Comparison of ENCODE assay signal across 8 cellular contexts in genomic region chr13:36163809-36164308, GRCh38. TPM values are rescaled to one million over a fixed set of nuclear protein-coding genes. Genes with fewer than 3 reads are reported as not detected.
DNase-seq lines count a peak whose midpoint lies in the region; FAIRE-seq and TF ChIP-seq lines count a peak whose summit lies in the region.

No MANE protein-coding gene starts in this region.

- H3K36me3 ChIP-seq in BJ (ENCODE audit: control insufficient read depth, insufficient read depth, low read length) (no peaks in the 10 kb centered on the region), MM.1S (replicated peaks; ENCODE audit: insufficient read depth, low read length) (no peaks in the 10 kb centered on the region)

- no peak overlapping the region for H3K27ac Mint-ChIP-seq in activated CD4-positive, alpha-beta T cell treated with anti-CD3 and anti-CD28 coated beads, Interleukin-2, amount 10 ng/mL, durations not matched to agents 7 days and 5 days

- H3K9ac ChIP-seq in MM.1S (ENCODE audit: low read length), result no peak overlapping the region

- H3K79me2 ChIP-seq in MM.1S (ENCODE audit: low read length), result no peaks in the 10 kb centered on the region

- H3K4me1 ChIP-seq in MM.1S (ENCODE audit: low read length), result no peaks in the 10 kb centered on the region

- CTCF ChIA-PET in BJ (lab: Yijun Ruan, JAX), result no interaction called here
- CTCF ChIA-PET in activated CD4-positive, alpha-beta T cell treated with anti-CD3 and anti-CD28 coated beads, Interleukin-2, amount 10 ng/mL, durations not matched to agents 7 days and 5 days (lab: Charles Lee), result no interaction called here

- no peaks in the 10 kb centered on the region for H4K20me1 ChIP-seq in MM.1S (ENCODE audit: insufficient read depth, low read length)

- H3K4me3 Mint-ChIP-seq in activated CD4-positive, alpha-beta T cell treated with anti-CD3 and anti-CD28 coated beads, Interleukin-2, amount 10 ng/mL, durations not matched to agents 7 days and 5 days, result no peak overlapping the region

- TF ChIP-seq CTCF in BJ (IDR thresholded peaks at IDR 0.05; ENCODE audit: insufficient read depth, low read depth, low read length) (no peak), MM.1S (IDR thresholded peaks at IDR 0.05; ENCODE audit: low read length) (no peak)

- no peak overlapping the region for H3K4me2 ChIP-seq in MM.1S (ENCODE audit: low read depth, low read length)

- H3K27me3 ChIP-seq in BJ (ENCODE audit: control insufficient read depth, insufficient read depth, low read length) (no peaks in the 10 kb centered on the region), MM.1S (replicated peaks; ENCODE audit: insufficient read depth, low read length) (no peaks in the 10 kb centered on the region)

- H3K9me3 Mint-ChIP-seq in activated CD4-positive, alpha-beta T cell treated with anti-CD3 and anti-CD28 coated beads, Interleukin-2, amount 10 ng/mL, durations not matched to agents 7 days and 5 days, result peaks cover 2% of the 10 kb centered on the region

- POLR2A ChIA-PET in BJ (lab: Charles Lee), result no interaction called here
- POLR2A ChIA-PET in activated CD4-positive, alpha-beta T cell treated with anti-CD3 and anti-CD28 coated beads, Interleukin-2, amount 10 ng/mL, durations not matched to agents 7 days and 5 days (lab: Charles Lee), result no interaction called here

- no peak for FAIRE-seq in HTR-8/SVneo (lab: Jason Lieb, UNC)

- no peaks in the 10 kb centered on the region for H3K36me3 Mint-ChIP-seq in activated CD4-positive, alpha-beta T cell treated with anti-CD3 and anti-CD28 coated beads, Interleukin-2, amount 10 ng/mL, durations not matched to agents 7 days and 5 days (ENCODE audit: low read depth)

- H2AFZ ChIP-seq in MM.1S (ENCODE audit: low read length), result no peak overlapping the region

- no peaks in the 10 kb centered on the region for H3F3A ChIP-seq in MM.1S (ENCODE audit: insufficient read depth, low read length)

- no peak overlapping the region for H3K4me3 ChIP-seq in BJ (ENCODE audit: low read depth, low read length)
- no peak overlapping the region for H3K4me3 ChIP-seq in MM.1S (ENCODE audit: low read length)

- DNase-seq in BJ (ENCODE audit: low read depth), result peak; percentile 72
- DNase-seq in NCI-H2029 (lab: John Stamatoyannopoulos, UW), result peak; percentile 77
- peak; percentile 84 for DNase-seq in amniotic stem cell (lab: John Stamatoyannopoulos, UW)
- DNase-seq in left kidney (ENCODE audit: low read depth, low spot score), result peak; percentile 93
- DNase-seq in MM.1S, result no peak
- DNase-seq in activated CD4-positive, alpha-beta T cell treated with anti-CD3 and anti-CD28 coated beads, Interleukin-2, amount 10 ng/mL, durations not matched to agents 7 days and 5 days, result no peak
- no peak for DNase-seq in HuH-7 (ENCODE audit: low spot score)
- no peak for DNase-seq in HTR-8/SVneo (ENCODE audit: insufficient read length, low spot score)

- H3K9me3 ChIP-seq in MM.1S (replicated peaks; ENCODE audit: insufficient read depth, low read length), result no peaks in the 10 kb centered on the region

- H3K27ac ChIP-seq in MM.1S (ENCODE audit: low read length), result no peak overlapping the region

- no peaks in the 10 kb centered on the region for H3K27me3 Mint-ChIP-seq in activated CD4-positive, alpha-beta T cell treated with anti-CD3 and anti-CD28 coated beads, Interleukin-2, amount 10 ng/mL, durations not matched to agents 7 days and 5 days

- no peaks in the 10 kb centered on the region for H3K9me2 ChIP-seq in MM.1S (replicated peaks; ENCODE audit: insufficient read depth, low read length)

- H3K4me1 Mint-ChIP-seq in activated CD4-positive, alpha-beta T cell treated with anti-CD3 and anti-CD28 coated beads, Interleukin-2, amount 10 ng/mL, durations not matched to agents 7 days and 5 days, result no peaks in the 10 kb centered on the region

RNA-seq across cellular contexts. Expression of gene DCLK1, which starts 32.7 kb away (rescaled TPM):
- 0.69 and 1.1 TPM in 2 replicates for polyA plus RNA-seq in BJ (2011; rRNA removed)
- polyA minus RNA-seq in BJ (2011; rRNA and poly(A)+ RNA removed), result 0.85 and 2.0 TPM in 2 replicates
- total RNA-seq in activated CD4-positive, alpha-beta T cell treated with anti-CD3 and anti-CD28 coated beads, Interleukin-2, amount 10 ng/mL, durations not matched to agents 7 days and 5 days, result not detected

RNA-seq across cellular contexts. Expression of gene SOHLH2, which starts 50.5 kb away (rescaled TPM):
- polyA plus RNA-seq in BJ (2011; rRNA removed), result 0.05 TPM in 1 of 2 replicates, not detected in the other
- polyA minus RNA-seq in BJ (2011; rRNA and poly(A)+ RNA removed), result not detected in 2 replicates
- total RNA-seq in activated CD4-positive, alpha-beta T cell treated with anti-CD3 and anti-CD28 coated beads, Interleukin-2, amount 10 ng/mL, durations not matched to agents 7 days and 5 days, result not detected

Comparison
In these comparisons a context has a peak if more than half of its experiments do, and no peak if none do; other contexts are left out.
1. DNase-seq: peak in BJ (single experiment), NCI-H2029 (single experiment), amniotic stem cell (single experiment) and left kidney (single experiment); none in MM.1S (single experiment), activated CD4-positive, alpha-beta T cell treated with anti-CD3 and anti-CD28 coated beads, Interleukin-2, amount 10 ng/mL, durations not matched to agents 7 days and 5 days (single experiment), HuH-7 (single experiment) and HTR-8/SVneo (single experiment).